Comparison of ENCODE assay signal across 1 cellular context in the genomic region with DNA sequence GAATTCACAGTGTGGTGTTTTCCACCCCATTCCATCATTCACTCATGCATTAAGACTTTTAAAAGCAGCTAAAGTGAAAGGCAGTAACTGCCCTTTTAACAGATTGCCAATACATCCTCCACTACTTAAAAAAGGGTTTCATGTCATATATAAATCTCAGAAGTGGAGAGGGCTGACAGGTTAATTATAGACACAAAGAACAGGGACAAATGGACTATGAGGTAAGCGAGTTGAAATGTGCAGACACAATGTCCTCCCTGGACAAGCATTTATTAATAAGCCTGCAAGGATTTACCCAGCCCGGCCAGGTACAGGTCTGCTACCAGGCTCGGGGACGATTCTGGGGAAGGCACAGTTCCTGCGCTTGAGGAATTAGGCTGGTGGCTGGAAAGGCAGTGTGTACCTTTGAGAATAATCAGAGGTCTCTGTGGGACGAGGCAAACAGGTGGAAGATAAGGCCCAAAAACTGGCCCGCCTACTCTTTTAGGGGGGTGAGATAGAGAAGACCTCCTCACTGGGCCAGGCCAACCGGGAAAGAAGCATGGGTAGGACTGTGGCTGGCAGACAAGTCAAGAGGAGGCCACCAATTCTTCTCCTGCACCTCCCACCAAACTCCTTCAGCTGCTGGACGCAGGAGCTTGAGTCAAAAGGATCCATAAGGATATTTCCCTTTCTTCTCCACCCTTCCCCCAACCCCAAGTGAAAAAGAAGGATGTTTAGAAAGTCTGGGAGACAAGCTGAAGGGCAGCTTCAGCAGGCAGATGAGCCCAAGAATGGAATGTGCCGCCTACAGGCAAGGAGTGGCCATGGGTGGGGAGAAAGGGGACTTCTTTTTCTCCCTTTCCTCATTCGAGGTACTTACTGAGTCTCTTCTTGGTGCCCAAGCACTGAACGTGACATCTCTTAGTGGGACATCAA.
TF ChIP-seq lines count a peak whose summit lies in the region.

No MANE protein-coding gene starts in this region.

TF ChIP-seq in GM12878, 131 proteins besides CTCF, POLR2A, EP300 and RAD21 (continued from another document and continues in another):
- TF ChIP-seq, protein P1, sequence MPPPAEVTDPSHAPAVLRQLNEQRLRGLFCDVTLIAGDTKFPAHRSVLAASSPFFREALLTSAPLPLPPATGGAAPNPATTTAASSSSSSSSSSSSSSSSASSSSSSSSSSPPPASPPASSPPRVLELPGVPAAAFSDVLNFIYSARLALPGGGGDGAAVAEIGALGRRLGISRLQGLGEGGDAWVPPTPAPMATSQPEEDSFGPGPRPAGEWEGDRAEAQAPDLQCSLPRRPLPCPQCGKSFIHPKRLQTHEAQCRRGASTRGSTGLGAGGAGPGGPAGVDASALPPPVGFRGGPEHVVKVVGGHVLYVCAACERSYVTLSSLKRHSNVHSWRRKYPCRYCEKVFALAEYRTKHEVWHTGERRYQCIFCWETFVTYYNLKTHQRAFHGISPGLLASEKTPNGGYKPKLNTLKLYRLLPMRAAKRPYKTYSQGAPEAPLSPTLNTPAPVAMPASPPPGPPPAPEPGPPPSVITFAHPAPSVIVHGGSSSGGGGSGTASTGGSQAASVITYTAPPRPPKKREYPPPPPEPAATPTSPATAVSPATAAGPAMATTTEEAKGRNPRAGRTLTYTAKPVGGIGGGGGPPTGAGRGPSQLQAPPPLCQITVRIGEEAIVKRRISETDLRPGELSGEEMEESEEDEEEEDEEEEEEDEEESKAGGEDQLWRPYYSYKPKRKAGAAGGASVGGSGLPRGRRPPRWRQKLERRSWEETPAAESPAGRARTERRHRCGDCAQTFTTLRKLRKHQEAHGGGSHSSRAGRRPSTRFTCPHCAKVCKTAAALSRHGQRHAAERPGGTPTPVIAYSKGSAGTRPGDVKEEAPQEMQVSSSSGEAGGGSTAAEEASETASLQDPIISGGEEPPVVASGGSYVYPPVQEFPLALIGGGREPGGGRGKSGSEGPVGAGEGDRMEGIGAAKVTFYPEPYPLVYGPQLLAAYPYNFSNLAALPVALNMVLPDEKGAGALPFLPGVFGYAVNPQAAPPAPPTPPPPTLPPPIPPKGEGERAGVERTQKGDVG (CRISPR knock-in tag; IDR thresholded peaks at IDR 0.05), result no peak
- no peak for TF ChIP-seq IRF4 (IDR thresholded peaks at IDR 0.05; ENCODE audit: low read depth, low read length)
- TF ChIP-seq EGR1 (IDR thresholded peaks at IDR 0.05; ENCODE audit: borderline replicate concordance in 1 of 2, low read depth in 2 of 2, low read length in 2 of 2), result no peak
- no peak for TF ChIP-seq EZH2 (IDR thresholded peaks at IDR 0.05; ENCODE audit: borderline replicate concordance, control insufficient read depth, low read depth, low read length)
- TF ChIP-seq NR2C2 (IDR thresholded peaks at IDR 0.05; ENCODE audit: borderline replicate concordance, control insufficient read depth, insufficient read length, low read depth), result no peak
- TF ChIP-seq SIN3A (IDR thresholded peaks at IDR 0.05; ENCODE audit: low read depth, low read length), result no peak
- TF ChIP-seq NFYA (IDR thresholded peaks at IDR 0.05; ENCODE audit: borderline replicate concordance, low read depth, low read length), result no peak
- TF ChIP-seq NR2C1 (IDR thresholded peaks at IDR 0.05), result no peak
- TF ChIP-seq SPI1 (IDR thresholded peaks at IDR 0.05; ENCODE audit: borderline replicate concordance, insufficient read depth, low read depth, low read length), result no peak
- TF ChIP-seq, protein P2, sequence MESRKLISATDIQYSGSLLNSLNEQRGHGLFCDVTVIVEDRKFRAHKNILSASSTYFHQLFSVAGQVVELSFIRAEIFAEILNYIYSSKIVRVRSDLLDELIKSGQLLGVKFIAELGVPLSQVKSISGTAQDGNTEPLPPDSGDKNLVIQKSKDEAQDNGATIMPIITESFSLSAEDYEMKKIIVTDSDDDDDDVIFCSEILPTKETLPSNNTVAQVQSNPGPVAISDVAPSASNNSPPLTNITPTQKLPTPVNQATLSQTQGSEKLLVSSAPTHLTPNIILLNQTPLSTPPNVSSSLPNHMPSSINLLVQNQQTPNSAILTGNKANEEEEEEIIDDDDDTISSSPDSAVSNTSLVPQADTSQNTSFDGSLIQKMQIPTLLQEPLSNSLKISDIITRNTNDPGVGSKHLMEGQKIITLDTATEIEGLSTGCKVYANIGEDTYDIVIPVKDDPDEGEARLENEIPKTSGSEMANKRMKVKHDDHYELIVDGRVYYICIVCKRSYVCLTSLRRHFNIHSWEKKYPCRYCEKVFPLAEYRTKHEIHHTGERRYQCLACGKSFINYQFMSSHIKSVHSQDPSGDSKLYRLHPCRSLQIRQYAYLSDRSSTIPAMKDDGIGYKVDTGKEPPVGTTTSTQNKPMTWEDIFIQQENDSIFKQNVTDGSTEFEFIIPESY (IDR thresholded peaks at IDR 0.05), result no peak
- no peak for TF ChIP-seq MYC (IDR thresholded peaks at IDR 0.05; ENCODE audit: insufficient read depth, insufficient read length, insufficient replicate concordance, low read length, severe bottlenecking)
- no peak for TF ChIP-seq ZSCAN29 (IDR thresholded peaks at IDR 0.05)
- no peak for TF ChIP-seq CBX5 (IDR thresholded peaks at IDR 0.05; ENCODE audit: low read depth)
- TF ChIP-seq POLR2AphosphoS5 (IDR thresholded peaks at IDR 0.05; ENCODE audit: low read length), result peak; percentile 65; the same call in 1 of the 2 replicates
- peak; percentile 23; the same call in 1 of the 2 replicates for TF ChIP-seq SMC3 (IDR thresholded peaks at IDR 0.05; ENCODE audit: borderline replicate concordance, low read length)
- TF ChIP-seq, protein P3, sequence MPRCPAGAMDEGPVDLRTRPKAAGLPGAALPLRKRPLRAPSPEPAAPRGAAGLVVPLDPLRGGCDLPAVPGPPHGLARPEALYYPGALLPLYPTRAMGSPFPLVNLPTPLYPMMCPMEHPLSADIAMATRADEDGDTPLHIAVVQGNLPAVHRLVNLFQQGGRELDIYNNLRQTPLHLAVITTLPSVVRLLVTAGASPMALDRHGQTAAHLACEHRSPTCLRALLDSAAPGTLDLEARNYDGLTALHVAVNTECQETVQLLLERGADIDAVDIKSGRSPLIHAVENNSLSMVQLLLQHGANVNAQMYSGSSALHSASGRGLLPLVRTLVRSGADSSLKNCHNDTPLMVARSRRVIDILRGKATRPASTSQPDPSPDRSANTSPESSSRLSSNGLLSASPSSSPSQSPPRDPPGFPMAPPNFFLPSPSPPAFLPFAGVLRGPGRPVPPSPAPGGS (IDR thresholded peaks at IDR 0.05; ENCODE audit: borderline replicate concordance, insufficient read depth, low read depth, low read length, poor library complexity, severe bottlenecking), result no peak
- TF ChIP-seq, protein P4, sequence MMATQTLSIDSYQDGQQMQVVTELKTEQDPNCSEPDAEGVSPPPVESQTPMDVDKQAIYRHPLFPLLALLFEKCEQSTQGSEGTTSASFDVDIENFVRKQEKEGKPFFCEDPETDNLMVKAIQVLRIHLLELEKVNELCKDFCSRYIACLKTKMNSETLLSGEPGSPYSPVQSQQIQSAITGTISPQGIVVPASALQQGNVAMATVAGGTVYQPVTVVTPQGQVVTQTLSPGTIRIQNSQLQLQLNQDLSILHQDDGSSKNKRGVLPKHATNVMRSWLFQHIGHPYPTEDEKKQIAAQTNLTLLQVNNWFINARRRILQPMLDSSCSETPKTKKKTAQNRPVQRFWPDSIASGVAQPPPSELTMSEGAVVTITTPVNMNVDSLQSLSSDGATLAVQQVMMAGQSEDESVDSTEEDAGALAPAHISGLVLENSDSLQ (IDR thresholded peaks at IDR 0.05), result no peak
- TF ChIP-seq IKZF1 (conservative IDR thresholded peaks at IDR 0.05), result peak; percentile 53
- no peak for TF ChIP-seq CHD2 (IDR thresholded peaks at IDR 0.05; ENCODE audit: borderline replicate concordance, low read depth, low read length)
- 0 out of 2 replicates have a peak, but pooled peaks have one; percentile 45 for TF ChIP-seq SMAD5 (IDR thresholded peaks at IDR 0.05; ENCODE audit: low read depth)
- no peak for TF ChIP-seq GATAD2B (conservative IDR thresholded peaks at IDR 0.05; ENCODE audit: low read depth)
- TF ChIP-seq POLR2AphosphoS2 (IDR thresholded peaks at IDR 0.05; ENCODE audit: low read depth, low read length), result no peak
- TF ChIP-seq, protein P5, sequence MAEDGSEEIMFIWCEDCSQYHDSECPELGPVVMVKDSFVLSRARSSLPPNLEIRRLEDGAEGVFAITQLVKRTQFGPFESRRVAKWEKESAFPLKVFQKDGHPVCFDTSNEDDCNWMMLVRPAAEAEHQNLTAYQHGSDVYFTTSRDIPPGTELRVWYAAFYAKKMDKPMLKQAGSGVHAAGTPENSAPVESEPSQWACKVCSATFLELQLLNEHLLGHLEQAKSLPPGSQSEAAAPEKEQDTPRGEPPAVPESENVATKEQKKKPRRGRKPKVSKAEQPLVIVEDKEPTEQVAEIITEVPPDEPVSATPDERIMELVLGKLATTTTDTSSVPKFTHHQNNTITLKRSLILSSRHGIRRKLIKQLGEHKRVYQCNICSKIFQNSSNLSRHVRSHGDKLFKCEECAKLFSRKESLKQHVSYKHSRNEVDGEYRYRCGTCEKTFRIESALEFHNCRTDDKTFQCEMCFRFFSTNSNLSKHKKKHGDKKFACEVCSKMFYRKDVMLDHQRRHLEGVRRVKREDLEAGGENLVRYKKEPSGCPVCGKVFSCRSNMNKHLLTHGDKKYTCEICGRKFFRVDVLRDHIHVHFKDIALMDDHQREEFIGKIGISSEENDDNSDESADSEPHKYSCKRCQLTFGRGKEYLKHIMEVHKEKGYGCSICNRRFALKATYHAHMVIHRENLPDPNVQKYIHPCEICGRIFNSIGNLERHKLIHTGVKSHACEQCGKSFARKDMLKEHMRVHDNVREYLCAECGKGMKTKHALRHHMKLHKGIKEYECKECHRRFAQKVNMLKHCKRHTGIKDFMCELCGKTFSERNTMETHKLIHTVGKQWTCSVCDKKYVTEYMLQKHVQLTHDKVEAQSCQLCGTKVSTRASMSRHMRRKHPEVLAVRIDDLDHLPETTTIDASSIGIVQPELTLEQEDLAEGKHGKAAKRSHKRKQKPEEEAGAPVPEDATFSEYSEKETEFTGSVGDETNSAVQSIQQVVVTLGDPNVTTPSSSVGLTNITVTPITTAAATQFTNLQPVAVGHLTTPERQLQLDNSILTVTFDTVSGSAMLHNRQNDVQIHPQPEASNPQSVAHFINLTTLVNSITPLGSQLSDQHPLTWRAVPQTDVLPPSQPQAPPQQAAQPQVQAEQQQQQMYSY (CRISPR knock-in tag; IDR thresholded peaks at IDR 0.05), result no peak
- TF ChIP-seq ZZZ3 (IDR thresholded peaks at IDR 0.05; ENCODE audit: control insufficient read depth, insufficient read length, low read depth), result no peak
- TF ChIP-seq CEBPB (IDR thresholded peaks at IDR 0.05; ENCODE audit: borderline replicate concordance in 1 of 2, low read depth in 2 of 2, low read length in 2 of 2), result no peak
- no peak for TF ChIP-seq ZNF24 (IDR thresholded peaks at IDR 0.05)
- TF ChIP-seq BHLHE40 (IDR thresholded peaks at IDR 0.05; ENCODE audit: borderline replicate concordance in 1 of 2, low read depth in 2 of 2, low read length in 1 of 2), result peak in 1 of 2 experiments; percentile 24; a peak in 1 of 4 replicates
- TF ChIP-seq RELA (IDR thresholded peaks at IDR 0.05; ENCODE audit: borderline replicate concordance, partially characterized antibody), result no peak
- no peak for TF ChIP-seq TCF7 (IDR thresholded peaks at IDR 0.05; ENCODE audit: borderline replicate concordance)
- no peak for TF ChIP-seq BACH1 (IDR thresholded peaks at IDR 0.05; ENCODE audit: borderline replicate concordance)
- TF ChIP-seq, protein P6, sequence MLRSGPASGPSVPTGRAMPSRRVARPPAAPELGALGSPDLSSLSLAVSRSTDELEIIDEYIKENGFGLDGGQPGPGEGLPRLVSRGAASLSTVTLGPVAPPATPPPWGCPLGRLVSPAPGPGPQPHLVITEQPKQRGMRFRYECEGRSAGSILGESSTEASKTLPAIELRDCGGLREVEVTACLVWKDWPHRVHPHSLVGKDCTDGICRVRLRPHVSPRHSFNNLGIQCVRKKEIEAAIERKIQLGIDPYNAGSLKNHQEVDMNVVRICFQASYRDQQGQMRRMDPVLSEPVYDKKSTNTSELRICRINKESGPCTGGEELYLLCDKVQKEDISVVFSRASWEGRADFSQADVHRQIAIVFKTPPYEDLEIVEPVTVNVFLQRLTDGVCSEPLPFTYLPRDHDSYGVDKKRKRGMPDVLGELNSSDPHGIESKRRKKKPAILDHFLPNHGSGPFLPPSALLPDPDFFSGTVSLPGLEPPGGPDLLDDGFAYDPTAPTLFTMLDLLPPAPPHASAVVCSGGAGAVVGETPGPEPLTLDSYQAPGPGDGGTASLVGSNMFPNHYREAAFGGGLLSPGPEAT (IDR thresholded peaks at IDR 0.05; ENCODE audit: low read depth), result peak; percentile 41; the same call in 1 of the 2 replicates
- no peak for TF ChIP-seq JUND (IDR thresholded peaks at IDR 0.05; ENCODE audit: low read depth, low read length)
- TF ChIP-seq FOS (IDR thresholded peaks at IDR 0.05; ENCODE audit: borderline replicate concordance, extremely low read depth, insufficient read length), result no peak
- TF ChIP-seq TCF12 (IDR thresholded peaks at IDR 0.05; ENCODE audit: low read depth, low read length), result no peak
- no peak for TF ChIP-seq CBX3 (IDR thresholded peaks at IDR 0.05; ENCODE audit: borderline replicate concordance, low read depth)
- no peak for TF ChIP-seq CBFB (IDR thresholded peaks at IDR 0.05; ENCODE audit: low read depth)
- TF ChIP-seq ZNF274 (IDR thresholded peaks at IDR 0.05; ENCODE audit: insufficient read depth, insufficient read length), result no peak
- no peak for TF ChIP-seq TAF1 (IDR thresholded peaks at IDR 0.05; ENCODE audit: borderline replicate concordance, low read depth, low read length)
- TF ChIP-seq ETV6 (conservative IDR thresholded peaks at IDR 0.05 in 1 of 2, IDR thresholded peaks at IDR 0.05 in 1 of 2; ENCODE audit: borderline replicate concordance in 1 of 2, low read depth in 1 of 2), result 0 out of 4 replicates have a peak, but pooled peaks of 1 of the 2 experiments have one; percentile 16
- TF ChIP-seq, protein P7, sequence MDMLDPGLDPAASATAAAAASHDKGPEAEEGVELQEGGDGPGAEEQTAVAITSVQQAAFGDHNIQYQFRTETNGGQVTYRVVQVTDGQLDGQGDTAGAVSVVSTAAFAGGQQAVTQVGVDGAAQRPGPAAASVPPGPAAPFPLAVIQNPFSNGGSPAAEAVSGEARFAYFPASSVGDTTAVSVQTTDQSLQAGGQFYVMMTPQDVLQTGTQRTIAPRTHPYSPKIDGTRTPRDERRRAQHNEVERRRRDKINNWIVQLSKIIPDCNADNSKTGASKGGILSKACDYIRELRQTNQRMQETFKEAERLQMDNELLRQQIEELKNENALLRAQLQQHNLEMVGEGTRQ (IDR thresholded peaks at IDR 0.05; ENCODE audit: borderline replicate concordance, low read depth, low read length), result no peak
- TF ChIP-seq STAT3 (IDR thresholded peaks at IDR 0.05; ENCODE audit: low read depth, low read length), result no peak
- no peak for TF ChIP-seq NRF1 (conservative IDR thresholded peaks at IDR 0.05; ENCODE audit: low read depth, low read length)
- no peak for TF ChIP-seq SRF (IDR thresholded peaks at IDR 0.05; ENCODE audit: low read depth in 2 of 2, low read length in 2 of 2)
- no peak for TF ChIP-seq KLF5 (IDR thresholded peaks at IDR 0.05; ENCODE audit: partially characterized antibody)
- TF ChIP-seq, protein P8, sequence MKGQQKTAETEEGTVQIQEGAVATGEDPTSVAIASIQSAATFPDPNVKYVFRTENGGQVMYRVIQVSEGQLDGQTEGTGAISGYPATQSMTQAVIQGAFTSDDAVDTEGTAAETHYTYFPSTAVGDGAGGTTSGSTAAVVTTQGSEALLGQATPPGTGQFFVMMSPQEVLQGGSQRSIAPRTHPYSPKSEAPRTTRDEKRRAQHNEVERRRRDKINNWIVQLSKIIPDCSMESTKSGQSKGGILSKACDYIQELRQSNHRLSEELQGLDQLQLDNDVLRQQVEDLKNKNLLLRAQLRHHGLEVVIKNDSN (IDR thresholded peaks at IDR 0.05; ENCODE audit: borderline replicate concordance, extremely low read length, insufficient read depth, low read depth, low read length), result no peak
- TF ChIP-seq HDGF (IDR thresholded peaks at IDR 0.05), result no peak
- TF ChIP-seq YBX1 (IDR thresholded peaks at IDR 0.05), result no peak
- no peak for TF ChIP-seq YY1 (IDR thresholded peaks at IDR 0.05; ENCODE audit: low read depth, low read length)
- TF ChIP-seq MEF2A (IDR thresholded peaks at IDR 0.05; ENCODE audit: insufficient read depth, low read depth, low read length), result no peak
